In genomic region chr5:92644271-92644886, GRCh38 we compare ENCODE assay signal across 15 cellular contexts.
DNase-seq lines count a peak whose midpoint lies in the region; ATAC-seq and TF ChIP-seq lines count a peak whose summit lies in the region.
"Had no signal": no experiment of that assay in that cellular context is flagged by ENCODE, and none has a peak within 500 bp of the region (broad histone marks: within the 10 kb centered on the region; RNA-seq: fewer than 3 reads in every experiment).

No MANE protein-coding gene starts in this region.

- no peak overlapping the region for H3K4me3 Mint-ChIP-seq in GM23338

- H3K4me1 Mint-ChIP-seq in GM23338: peaks cover 25% of the 10 kb centered on the region

- H3K4me3 ChIP-seq in GM23338: no peak overlapping the region
- H3K4me3 ChIP-seq in fibroblast of villous mesenchyme (ENCODE audit: low read depth, low read length): no peak overlapping the region
- H3K4me3 ChIP-seq in neuronal stem cell (ENCODE audit: low read length in 2 of 2): no peak overlapping the region
- H3K4me3 ChIP-seq: GM12878 had no signal

- no peak overlapping the region for H2AK5ac ChIP-seq in neuronal stem cell (ENCODE audit: low read depth, low read length)

- H2BK12ac ChIP-seq in neuronal stem cell (ENCODE audit: low read length): no peak overlapping the region

- no peaks in the 10 kb centered on the region for H3K79me1 ChIP-seq in neuronal stem cell (ENCODE audit: low read depth, low read length)

- H4K91ac ChIP-seq in neuronal stem cell (ENCODE audit: low read depth, low read length, poor library complexity): no peak overlapping the region

- no peaks in the 10 kb centered on the region for H3K9me2 ChIP-seq in GM23338 (ENCODE audit: insufficient read depth)

- peak; percentile 8 to 35; a peak in 2 of 4 replicates for TF ChIP-seq CTCF in GM23338 (conservative IDR thresholded peaks at IDR 0.05; ENCODE audit: low read depth in 2 of 2)
- peak; percentile 18 for TF ChIP-seq CTCF in fibroblast of villous mesenchyme (IDR thresholded peaks at IDR 0.05; ENCODE audit: insufficient read depth, low read depth, low read length)

- H3K79me2 ChIP-seq in GM23338 (replicated peaks; ENCODE audit: insufficient read depth): no peaks in the 10 kb centered on the region

- ATAC-seq in GM23338: peak; percentile 78
- no peak for ATAC-seq in HG03469 (IDR thresholded peaks at IDR 0.05; ENCODE audit: unreplicated experiment)
- ATAC-seq: GM12878 had no signal

- H3K27ac ChIP-seq in GM23338 (ENCODE audit: low read depth) (no peak overlapping the region), neuronal stem cell (replicated peaks; ENCODE audit: low read length) (no peak overlapping the region)

- H3K4me2 ChIP-seq in GM23338 (no peak overlapping the region), neuronal stem cell (ENCODE audit: insufficient read depth, low read length, poor library complexity, severe bottlenecking) (no peak overlapping the region)

- no peak overlapping the region for H3K14ac ChIP-seq in neuronal stem cell (ENCODE audit: low read length)

- no peaks in the 10 kb centered on the region for H3F3A ChIP-seq in GM23338 (replicated peaks; ENCODE audit: low read depth)

- H2BK120ac ChIP-seq in neuronal stem cell (ENCODE audit: low read depth, low read length): no peak overlapping the region

- no peak overlapping the region for H3K23ac ChIP-seq in neuronal stem cell (ENCODE audit: low read depth, low read length, poor library complexity)

- DNase-seq in GM23338 (ENCODE audit: low spot score): peak; percentile 62
- DNase-seq in NCI-H69 (lab: John Stamatoyannopoulos, UW): peak; percentile 67
- DNase-seq in fibroblast of villous mesenchyme (ENCODE audit: low read depth): no peak
- DNase-seq in neuronal stem cell (ENCODE audit: low spot score): no peak
- DNase-seq in NCI-H2196 treated with DMSO at 0.1 percent for 48 hours (lab: John Stamatoyannopoulos, UW; ENCODE audit: unreplicated experiment): no peak
- no peak for DNase-seq in stimulated activated CD4-positive, alpha-beta T cell treated with anti-CD3 and anti-CD28 coated beads, Interleukin-15, amount 100 ng/mL, for 24 hours
- DNase-seq: activated CD4-positive, alpha-beta T cell treated with anti-CD3 and anti-CD28 coated beads for 4 hours; activated CD8-positive, alpha-beta memory T cell treated with anti-CD3 and anti-CD28 coated beads, Interleukin-2, amount 50 U/mL, for 48 hours; activated naive CD4-positive, alpha-beta T cell treated with Interleukin-2 at 50 U/mL for 16 hours; IMR-90; NCI-H2171; stimulated activated CD4-positive, alpha-beta T cell treated with anti-CD3 and anti-CD28 coated beads, Interleukin-4, amount 100 ng/mL, for 4 hours; T1000 had no signal

- H2AFZ ChIP-seq in GM23338 (peak overlapping the region; percentile 9), neuronal stem cell (ENCODE audit: low read length) (peak overlapping the region; percentile 43)

- H2BK15ac ChIP-seq in neuronal stem cell (ENCODE audit: low read length): no peak overlapping the region

- H3K36me3 Mint-ChIP-seq in GM23338 (ENCODE audit: low read depth): no peaks in the 10 kb centered on the region

- H3K4ac ChIP-seq in neuronal stem cell (ENCODE audit: low read length): no peak overlapping the region

- H2BK5ac ChIP-seq in neuronal stem cell (ENCODE audit: low read length): no peak overlapping the region

- H3K36me3 ChIP-seq in GM23338 (ENCODE audit: insufficient read depth): no peaks in the 10 kb centered on the region
- no peaks in the 10 kb centered on the region for H3K36me3 ChIP-seq in neuronal stem cell (replicated peaks in 1 of 2; ENCODE audit: control insufficient read depth in 2 of 2, insufficient read depth in 2 of 2, low read length in 2 of 2)

- H4K20me1 ChIP-seq in GM23338 (replicated peaks; ENCODE audit: insufficient read depth): no peaks in the 10 kb centered on the region

- no peaks in the 10 kb centered on the region for H3K27me3 ChIP-seq in GM23338 (ENCODE audit: insufficient read depth)
- H3K27me3 ChIP-seq in neuronal stem cell (ENCODE audit: control insufficient read depth in 3 of 3, insufficient read depth in 3 of 3, low read depth in 1 of 3, low read length in 3 of 3): no peaks in the 10 kb centered on the region

- H3K27me3 Mint-ChIP-seq in GM23338 (ENCODE audit: insufficient read depth, low read depth, poor library complexity): no peaks in the 10 kb centered on the region

- H4K8ac ChIP-seq in neuronal stem cell (ENCODE audit: low read depth, low read length): no peak overlapping the region

- no peaks in the 10 kb centered on the region for H3K9me3 ChIP-seq in neuronal stem cell (replicated peaks in 1 of 2; ENCODE audit: control insufficient read depth in 2 of 2, insufficient read depth in 1 of 2, low read depth in 1 of 2, low read length in 2 of 2)

- H3K9ac ChIP-seq in neuronal stem cell (ENCODE audit: low read depth, low read length, poor library complexity): no peak overlapping the region

- H3K9me3 Mint-ChIP-seq in GM23338: no peaks in the 10 kb centered on the region

- H3K18ac ChIP-seq in neuronal stem cell (ENCODE audit: low read length): no peak overlapping the region

- H3K4me1 ChIP-seq in GM23338 (ENCODE audit: insufficient read depth): peaks cover 20% of the 10 kb centered on the region
- H3K4me1 ChIP-seq in neuronal stem cell (ENCODE audit: control insufficient read depth in 2 of 2, insufficient read depth in 1 of 2, low read depth in 1 of 2, low read length in 2 of 2): peaks cover 9 to 26% of the 10 kb centered on the region in 2 donors

- no CpG with 5 or more reads among the region's 4 CpGs for WGBS in neuronal stem cell (ENCODE audit: extremely low coverage in 2 of 2, insufficient read length in 2 of 2, insufficient replicate concordance in 1 of 2), 2 donors

- no peak overlapping the region for H3K27ac Mint-ChIP-seq in GM23338

TF ChIP-seq in GM23338, 12 proteins besides CTCF, POLR2A, EP300 and RAD21 (continues in another document):
- TF ChIP-seq ZNF114 (CRISPR knock-in tag; IDR thresholded peaks at IDR 0.05) (no peak), EZH2phosphoT487 (IDR thresholded peaks at IDR 0.05; ENCODE audit: unreplicated experiment) (no peak), STAT1 (IDR thresholded peaks at IDR 0.05; ENCODE audit: unreplicated experiment) (no peak), JUNB (IDR thresholded peaks at IDR 0.05; ENCODE audit: unreplicated experiment) (no peak), EZH2 (IDR thresholded peaks at IDR 0.05; ENCODE audit: low read depth, unreplicated experiment) (no peak)
- TF ChIP-seq, protein P1, sequence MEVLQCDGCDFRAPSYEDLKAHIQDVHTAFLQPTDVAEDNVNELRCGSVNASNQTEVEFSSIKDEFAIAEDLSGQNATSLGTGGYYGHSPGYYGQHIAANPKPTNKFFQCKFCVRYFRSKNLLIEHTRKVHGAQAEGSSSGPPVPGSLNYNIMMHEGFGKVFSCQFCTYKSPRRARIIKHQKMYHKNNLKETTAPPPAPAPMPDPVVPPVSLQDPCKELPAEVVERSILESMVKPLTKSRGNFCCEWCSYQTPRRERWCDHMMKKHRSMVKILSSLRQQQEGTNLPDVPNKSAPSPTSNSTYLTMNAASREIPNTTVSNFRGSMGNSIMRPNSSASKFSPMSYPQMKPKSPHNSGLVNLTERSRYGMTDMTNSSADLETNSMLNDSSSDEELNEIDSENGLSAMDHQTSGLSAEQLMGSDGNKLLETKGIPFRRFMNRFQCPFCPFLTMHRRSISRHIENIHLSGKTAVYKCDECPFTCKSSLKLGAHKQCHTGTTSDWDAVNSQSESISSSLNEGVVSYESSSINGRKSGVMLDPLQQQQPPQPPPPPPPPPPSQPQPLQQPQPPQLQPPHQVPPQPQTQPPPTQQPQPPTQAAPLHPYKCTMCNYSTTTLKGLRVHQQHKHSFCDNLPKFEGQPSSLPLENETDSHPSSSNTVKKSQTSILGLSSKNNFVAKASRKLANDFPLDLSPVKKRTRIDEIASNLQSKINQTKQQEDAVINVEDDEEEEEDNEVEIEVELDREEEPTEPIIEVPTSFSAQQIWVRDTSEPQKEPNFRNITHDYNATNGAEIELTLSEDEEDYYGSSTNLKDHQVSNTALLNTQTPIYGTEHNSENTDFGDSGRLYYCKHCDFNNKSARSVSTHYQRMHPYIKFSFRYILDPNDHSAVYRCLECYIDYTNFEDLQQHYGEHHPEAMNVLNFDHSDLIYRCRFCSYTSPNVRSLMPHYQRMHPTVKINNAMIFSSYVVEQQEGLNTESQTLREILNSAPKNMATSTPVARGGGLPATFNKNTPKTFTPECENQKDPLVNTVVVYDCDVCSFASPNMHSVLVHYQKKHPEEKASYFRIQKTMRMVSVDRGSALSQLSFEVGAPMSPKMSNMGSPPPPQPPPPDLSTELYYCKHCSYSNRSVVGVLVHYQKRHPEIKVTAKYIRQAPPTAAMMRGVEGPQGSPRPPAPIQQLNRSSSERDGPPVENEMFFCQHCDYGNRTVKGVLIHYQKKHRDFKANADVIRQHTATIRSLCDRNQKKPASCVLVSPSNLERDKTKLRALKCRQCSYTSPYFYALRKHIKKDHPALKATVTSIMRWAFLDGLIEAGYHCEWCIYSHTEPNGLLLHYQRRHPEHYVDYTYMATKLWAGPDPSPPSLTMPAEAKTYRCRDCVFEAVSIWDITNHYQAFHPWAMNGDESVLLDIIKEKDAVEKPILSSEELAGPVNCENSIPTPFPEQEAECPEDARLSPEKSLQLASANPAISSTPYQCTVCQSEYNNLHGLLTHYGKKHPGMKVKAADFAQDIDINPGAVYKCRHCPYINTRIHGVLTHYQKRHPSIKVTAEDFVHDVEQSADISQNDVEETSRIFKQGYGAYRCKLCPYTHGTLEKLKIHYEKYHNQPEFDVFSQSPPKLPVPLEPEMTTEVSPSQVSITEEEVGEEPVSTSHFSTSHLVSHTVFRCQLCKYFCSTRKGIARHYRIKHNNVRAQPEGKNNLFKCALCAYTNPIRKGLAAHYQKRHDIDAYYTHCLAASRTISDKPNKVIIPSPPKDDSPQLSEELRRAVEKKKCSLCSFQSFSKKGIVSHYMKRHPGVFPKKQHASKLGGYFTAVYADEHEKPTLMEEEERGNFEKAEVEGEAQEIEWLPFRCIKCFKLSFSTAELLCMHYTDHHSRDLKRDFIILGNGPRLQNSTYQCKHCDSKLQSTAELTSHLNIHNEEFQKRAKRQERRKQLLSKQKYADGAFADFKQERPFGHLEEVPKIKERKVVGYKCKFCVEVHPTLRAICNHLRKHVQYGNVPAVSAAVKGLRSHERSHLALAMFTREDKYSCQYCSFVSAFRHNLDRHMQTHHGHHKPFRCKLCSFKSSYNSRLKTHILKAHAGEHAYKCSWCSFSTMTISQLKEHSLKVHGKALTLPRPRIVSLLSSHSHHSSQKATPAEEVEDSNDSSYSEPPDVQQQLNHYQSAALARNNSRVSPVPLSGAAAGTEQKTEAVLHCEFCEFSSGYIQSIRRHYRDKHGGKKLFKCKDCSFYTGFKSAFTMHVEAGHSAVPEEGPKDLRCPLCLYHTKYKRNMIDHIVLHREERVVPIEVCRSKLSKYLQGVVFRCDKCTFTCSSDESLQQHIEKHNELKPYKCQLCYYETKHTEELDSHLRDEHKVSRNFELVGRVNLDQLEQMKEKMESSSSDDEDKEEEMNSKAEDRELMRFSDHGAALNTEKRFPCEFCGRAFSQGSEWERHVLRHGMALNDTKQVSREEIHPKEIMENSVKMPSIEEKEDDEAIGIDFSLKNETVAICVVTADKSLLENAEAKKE (CRISPR knock-in tag; IDR thresholded peaks at IDR 0.05): no peak

Comparison
In these comparisons a context has a peak if more than half of its experiments do, and no peak if none do; other contexts are left out.
1. DNase-seq: peak in GM23338 (single experiment) and NCI-H69 (single experiment); none in fibroblast of villous mesenchyme (single experiment), neuronal stem cell (single experiment), NCI-H2196 treated with DMSO at 0.1 percent for 48 hours (single experiment) and stimulated activated CD4-positive, alpha-beta T cell treated with anti-CD3 and anti-CD28 coated beads, Interleukin-15, amount 100 ng/mL, for 24 hours (single experiment).